Comparison of ENCODE assay signal across 24 cellular contexts in the genomic region with DNA sequence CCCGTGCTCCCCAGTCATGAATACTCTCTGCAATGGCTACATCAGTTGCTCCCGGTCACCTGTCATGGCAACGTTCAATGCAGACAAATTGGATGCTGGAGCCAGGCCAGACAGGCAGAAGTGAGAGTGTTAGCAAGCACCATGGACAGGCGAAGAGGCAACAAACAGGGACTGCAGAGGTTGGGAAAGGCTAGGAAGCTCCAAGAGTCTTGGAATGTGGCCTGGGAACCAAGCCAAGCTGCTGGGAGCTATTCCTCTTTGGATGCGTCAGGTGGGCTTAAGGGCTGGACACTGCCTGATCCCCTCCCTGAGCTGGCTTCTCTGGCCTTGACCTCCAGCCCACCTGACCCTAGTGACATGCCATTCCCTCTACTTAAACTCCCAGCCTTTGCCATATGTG.
DNase-seq lines count a peak whose midpoint lies in the region; ATAC-seq and TF ChIP-seq lines count a peak whose summit lies in the region.
"Had no signal": no experiment of that assay in that cellular context is flagged by ENCODE, and none has a peak within 500 bp of the region (broad histone marks: within the 10 kb centered on the region; RNA-seq: fewer than 3 reads in every experiment).

No MANE protein-coding gene starts in this region.

- no peak overlapping the region for H3K4me2 ChIP-seq in hepatocyte

- H3K4me3 ChIP-seq in Caco-2 (ENCODE audit: low read depth, low read length) (no peak overlapping the region), hepatocyte (no peak overlapping the region)
- H3K4me3 ChIP-seq: K562, thoracic aorta had no signal

- intact Hi-C loops in Caco-2 (cut with micrococcal nuclease; ENCODE audit: unreplicated experiment) = no loop called here

- H3K36me3 Mint-ChIP-seq in Caco-2 (ENCODE audit: insufficient read depth, unreplicated experiment) = no peaks in the 10 kb centered on the region
- H3K36me3 Mint-ChIP-seq: activated CD4-positive, alpha-beta memory T cell treated with anti-CD3 and anti-CD28 coated beads for 36 hours; activated naive CD8-positive, alpha-beta T cell treated with anti-CD3 and anti-CD28 coated beads, Interleukin-2, amount 10 ng/mL, durations not matched to agents 7 days and 5 days; natural killer cell; T-cell had no signal

- no peak overlapping the region for H3K4me3 Mint-ChIP-seq in Caco-2 (ENCODE audit: unreplicated experiment)
- H3K4me3 Mint-ChIP-seq: activated CD4-positive, alpha-beta memory T cell treated with anti-CD3 and anti-CD28 coated beads for 36 hours; activated naive CD8-positive, alpha-beta T cell treated with anti-CD3 and anti-CD28 coated beads, Interleukin-2, amount 10 ng/mL, durations not matched to agents 7 days and 5 days; natural killer cell; T-cell had no signal

- CTCF ChIA-PET in Caco-2 (lab: Charles Lee) = no interaction called here

- DNase-seq in NCI-H2196 (lab: John Stamatoyannopoulos, UW; ENCODE audit: unreplicated experiment) = peak; percentile 23
- no peak for DNase-seq in NCI-H2196 treated with DMSO at 0.1 percent for 48 hours (lab: John Stamatoyannopoulos, UW; ENCODE audit: unreplicated experiment)
- DNase-seq in M059J (ENCODE audit: low read depth) = peak; percentile 63
- DNase-seq in kidney tubule cell (ENCODE audit: low spot score) = peak; percentile 66
- no peak for DNase-seq in Caco-2
- DNase-seq in hepatocyte (ENCODE audit: low spot score) = no peak
- DNase-seq: activated CD4-positive, alpha-beta memory T cell treated with anti-CD3 and anti-CD28 coated beads for 36 hours; activated naive CD8-positive, alpha-beta T cell treated with anti-CD3 and anti-CD28 coated beads, Interleukin-2, amount 10 ng/mL, durations not matched to agents 7 days and 5 days; C1 segment of cervical spinal cord; foreskin melanocyte; hypothalamus; natural killer cell; NCI-H2171 treated with DMSO at 0.1 percent for 48 hours; NCI-H774; SIG-M5; stimulated activated CD4-positive, alpha-beta T cell treated with anti-CD3 and anti-CD28 coated beads, Interleukin-4, amount 100 ng/mL, for 4 hours; stimulated activated naive CD4-positive, alpha-beta T cell; T-cell had no signal

- no peaks in the 10 kb centered on the region for H3K9me2 ChIP-seq in hepatocyte (replicated peaks; ENCODE audit: insufficient read depth)

- no peak; the same call in 2 of the 3 replicates for ATAC-seq in SK-N-SH treated with all-trans-retinoic acid at 6 μM for 48 hours
- no peak for ATAC-seq in GM21423 (IDR thresholded peaks at IDR 0.05; ENCODE audit: unreplicated experiment)
- ATAC-seq: activated CD4-positive, CD25-positive, alpha-beta regulatory T cell treated with anti-CD3 and anti-CD28 coated beads, Interleukin-2, amount 50 U/mL, for 24 hours; K562; natural killer cell; T-cell had no signal

- H3K36me3 ChIP-seq in Caco-2 (ENCODE audit: control insufficient read depth, insufficient read depth, low read length) (no peaks in the 10 kb centered on the region), hepatocyte (replicated peaks; ENCODE audit: insufficient read depth, low read depth) (no peaks in the 10 kb centered on the region)
- H3K36me3 ChIP-seq: thoracic aorta had no signal

- no peak overlapping the region for H3K27ac ChIP-seq in hepatocyte
- H3K27ac ChIP-seq: epithelial cell of prostate, thoracic aorta had no signal

- H3K9me3 ChIP-seq in Caco-2 (no peaks in the 10 kb centered on the region), hepatocyte (ENCODE audit: low read depth) (no peaks in the 10 kb centered on the region)
- H3K9me3 ChIP-seq: thoracic aorta had no signal

- no peaks in the 10 kb centered on the region for H3K27me3 Mint-ChIP-seq in Caco-2 (ENCODE audit: insufficient read depth, unreplicated experiment)
- H3K27me3 Mint-ChIP-seq: activated CD4-positive, alpha-beta memory T cell treated with anti-CD3 and anti-CD28 coated beads for 36 hours; activated naive CD8-positive, alpha-beta T cell treated with anti-CD3 and anti-CD28 coated beads, Interleukin-2, amount 10 ng/mL, durations not matched to agents 7 days and 5 days had no signal

- no peaks in the 10 kb centered on the region for H3K9me3 Mint-ChIP-seq in Caco-2 (ENCODE audit: unreplicated experiment)
- H3K9me3 Mint-ChIP-seq: activated CD4-positive, alpha-beta memory T cell treated with anti-CD3 and anti-CD28 coated beads for 36 hours; activated naive CD8-positive, alpha-beta T cell treated with anti-CD3 and anti-CD28 coated beads, Interleukin-2, amount 10 ng/mL, durations not matched to agents 7 days and 5 days had no signal

- H3K27ac Mint-ChIP-seq in Caco-2 (ENCODE audit: unreplicated experiment) = no peak overlapping the region
- H3K27ac Mint-ChIP-seq: activated CD4-positive, alpha-beta memory T cell treated with anti-CD3 and anti-CD28 coated beads for 36 hours; activated naive CD8-positive, alpha-beta T cell treated with anti-CD3 and anti-CD28 coated beads, Interleukin-2, amount 10 ng/mL, durations not matched to agents 7 days and 5 days; natural killer cell; T-cell had no signal

- H2AFZ ChIP-seq in hepatocyte = no peak overlapping the region

- no peak for TF ChIP-seq CTCF in Caco-2 (IDR thresholded peaks at IDR 0.05; ENCODE audit: insufficient read depth in 1 of 2, low read depth in 1 of 2, low read length in 1 of 2, severe bottlenecking in 1 of 2, unreplicated experiment in 1 of 2)
- no peak for TF ChIP-seq CTCF in hepatocyte (IDR thresholded peaks at IDR 0.05; ENCODE audit: poor library complexity)

- H3K27me3 ChIP-seq in Caco-2 (replicated peaks; ENCODE audit: control insufficient read depth, insufficient read depth, low read length) (no peaks in the 10 kb centered on the region), hepatocyte (peaks cover 5% of the 10 kb centered on the region)

- POLR2A ChIA-PET in Caco-2 (lab: Charles Lee) = no interaction called here

- H3K4me1 Mint-ChIP-seq in Caco-2 (ENCODE audit: low read depth, unreplicated experiment) = no peaks in the 10 kb centered on the region
- H3K4me1 Mint-ChIP-seq: activated naive CD8-positive, alpha-beta T cell treated with anti-CD3 and anti-CD28 coated beads, Interleukin-2, amount 10 ng/mL, durations not matched to agents 7 days and 5 days; natural killer cell; T-cell had no signal

- no peaks in the 10 kb centered on the region for H4K20me1 ChIP-seq in hepatocyte (ENCODE audit: insufficient read depth, poor library complexity, severe bottlenecking)

- WGBS in hepatocyte (ENCODE audit: low lambda C conversion rate, missing lambda C conversion rate) = 84% methylated on average over 5 of the region's 5 CpGs

- BruUV-seq in Caco-2 (replicated peaks; lab: Mats Ljungman, UMichigan) = no TSS peak

- H3K4me1 ChIP-seq in Caco-2 (no peaks in the 10 kb centered on the region), hepatocyte (ENCODE audit: insufficient read depth) (no peaks in the 10 kb centered on the region)

- no peaks in the 10 kb centered on the region for H3K79me2 ChIP-seq in hepatocyte

TF ChIP-seq in SK-N-SH treated with all-trans-retinoic acid at 6 μM for 48 hours, 23 proteins besides CTCF, POLR2A, EP300 and RAD21:
- TF ChIP-seq SNAI2 (CRISPR knock-in tag; IDR thresholded peaks at IDR 0.05) (no peak), ISL1 (CRISPR knock-in tag; IDR thresholded peaks at IDR 0.05) (0 out of 2 replicates have a peak, but pooled peaks have one; percentile 12)

Comparison
In these comparisons a context has a peak if more than half of its experiments do, and no peak if none do; other contexts are left out.
1. DNase-seq: peak in NCI-H2196 (single experiment), M059J (single experiment) and kidney tubule cell (single experiment); none in NCI-H2196 treated with DMSO at 0.1 percent for 48 hours (single experiment), Caco-2 (0 of 2) and hepatocyte (single experiment).